Comparison of ENCODE assay signal across 9 cellular contexts in the genomic region with DNA sequence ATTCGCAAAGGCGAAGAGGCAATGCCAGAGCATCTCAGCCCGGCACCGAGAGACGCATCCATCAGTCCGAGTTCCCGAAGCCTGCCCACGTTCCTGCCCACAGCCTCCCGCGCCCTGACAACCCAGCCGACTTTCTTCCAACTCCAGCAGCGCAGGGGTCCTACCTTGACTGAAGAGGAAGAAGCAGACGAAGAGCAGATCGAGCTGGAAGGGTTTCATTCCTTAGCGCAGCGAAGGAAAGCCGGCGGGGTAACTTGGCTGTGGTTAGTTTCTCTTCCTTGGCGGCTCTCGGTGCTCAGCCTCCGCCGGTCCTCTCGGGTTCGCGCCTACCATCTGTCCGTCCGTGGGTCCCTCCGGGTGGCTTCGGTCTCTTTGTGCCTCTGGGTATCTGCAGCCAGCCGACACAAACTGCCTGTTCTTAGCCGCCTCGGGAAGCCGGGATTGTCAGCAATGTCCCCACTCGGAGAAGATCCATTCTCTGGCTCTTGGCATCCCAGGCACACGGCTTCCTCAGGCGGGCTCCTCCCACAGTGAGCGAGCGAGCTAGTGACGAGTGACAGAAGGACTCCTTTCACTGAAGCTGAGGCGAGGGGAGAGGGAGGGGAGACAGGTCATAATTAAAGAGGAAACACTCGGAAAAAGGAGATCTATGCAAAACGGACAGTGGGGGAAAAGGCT. TPM values are rescaled to one million over a fixed set of nuclear protein-coding genes. Genes with fewer than 3 reads are reported as not detected.
DNase-seq lines count a peak whose midpoint lies in the region; ATAC-seq and TF ChIP-seq lines count a peak whose summit lies in the region.
"Had no signal": no experiment of that assay in that cellular context is flagged by ENCODE, and none has a peak within 500 bp of the region (broad histone marks: within the 10 kb centered on the region; RNA-seq: fewer than 3 reads in every experiment).

Gene KIRREL3, minus strand, starts transcription at position 480 of the 678 bp plus-strand sequence.

- no peak for TF ChIP-seq CTCF in AG04450 (IDR thresholded peaks at IDR 0.05; ENCODE audit: low read depth, low read length)
- no peak for TF ChIP-seq CTCF in endodermal cell (conservative IDR thresholded peaks at IDR 0.05)

- 2 to 5% methylated on average over 31 to 42 of the region's 42 CpGs for WGBS in endodermal cell (ENCODE audit: insufficient coverage in 1 of 2, insufficient read length in 1 of 2), 2 experiments

- TF ChIP-seq POLR2A in GM18505 (IDR thresholded peaks at IDR 0.05; ENCODE audit: borderline replicate concordance, extremely low read depth, insufficient read depth, insufficient read length): no peak

- POLR2A ChIA-PET in AG04450 (lab: Yijun Ruan, JAX): interaction anchor here (0.6 to 1.4 kb wide), 2 partner anchors 9 to 1019 kb away, joined by 3 read pairs; no protein-coding TSS in a partner anchor

- no peaks in the 10 kb centered on the region for H3K27me3 ChIP-seq in AG04450 (ENCODE audit: control insufficient read depth, insufficient read depth, low read length)
- H3K27me3 ChIP-seq in endodermal cell (ENCODE audit: control insufficient read depth, insufficient read depth, low read length, poor library complexity, severe bottlenecking): peaks cover 92% of the 10 kb centered on the region
- peaks cover 40 to 68% of the 10 kb centered on the region in 2 donors for H3K27me3 ChIP-seq in muscle layer of colon (ENCODE audit: control insufficient read depth in 1 of 2, insufficient read depth in 2 of 2, low read length in 2 of 2)

- H3K9me3 ChIP-seq in AG04450 (ENCODE audit: control insufficient read depth, insufficient read depth, low read length) (no peaks in the 10 kb centered on the region; the same call in 1 of the 2 replicates), endodermal cell (ENCODE audit: control insufficient read depth, low read length) (no peaks in the 10 kb centered on the region), muscle layer of colon (ENCODE audit: low read length) (no peaks in the 10 kb centered on the region)

- H3K4me1 ChIP-seq in endodermal cell (ENCODE audit: control insufficient read depth, insufficient read depth, low read length) (no peaks in the 10 kb centered on the region), muscle layer of colon (ENCODE audit: insufficient read depth, low read length) (no peaks in the 10 kb centered on the region)

- CTCF ChIA-PET in AG04450 (lab: Charles Lee): interaction anchor here (0.7 to 2.9 kb wide), 4 partner anchors 10 to 520 kb away, joined by 3 to 14 read pairs (median 9); no protein-coding TSS in a partner anchor

- peaks cover 12% of the 10 kb centered on the region for H3K4me1 Mint-ChIP-seq in endodermal cell

- ATAC-seq in GM21737 (IDR thresholded peaks at IDR 0.05; ENCODE audit: unreplicated experiment) (no peak), HG02970 (IDR thresholded peaks at IDR 0.05; ENCODE audit: low FRiP score, unreplicated experiment) (no peak), GM18505 (IDR thresholded peaks at IDR 0.05; ENCODE audit: unreplicated experiment) (no peak), GM18867 (IDR thresholded peaks at IDR 0.05; ENCODE audit: unreplicated experiment) (no peak)

- H3K9ac ChIP-seq in endodermal cell (ENCODE audit: extremely low read depth, low read length, poor library complexity, severe bottlenecking) (no peak within 1 kb of the TSS), muscle layer of colon (ENCODE audit: low read length) (no peak within 1 kb of the TSS)

- no peaks in the 10 kb centered on the region for H3K9me3 Mint-ChIP-seq in endodermal cell

- no peak for DNase-seq in AG04450 (ENCODE audit: low read depth, low spot score)
- peak; percentile 22 for DNase-seq in NCI-H2029 (lab: John Stamatoyannopoulos, UW)
- DNase-seq in endodermal cell: peak; percentile 69
- DNase-seq: activated naive CD4-positive, alpha-beta T cell had no signal

- H3K36me3 Mint-ChIP-seq in endodermal cell (ENCODE audit: low read depth): no peaks in the 10 kb centered on the region

- no peak within 1 kb of the TSS for H3K4me3 Mint-ChIP-seq in endodermal cell

- no peak within 1 kb of the TSS for H3K27ac Mint-ChIP-seq in endodermal cell

- H3K36me3 ChIP-seq in endodermal cell (ENCODE audit: control insufficient read depth, insufficient read depth, low read length) (no peaks in the 10 kb centered on the region), muscle layer of colon (ENCODE audit: insufficient read depth, low read length) (no peaks in the 10 kb centered on the region)

- peaks cover 18% of the 10 kb centered on the region for H3K27me3 Mint-ChIP-seq in endodermal cell (ENCODE audit: insufficient read depth)

- peak within 1 kb of the TSS; percentile 80 for H3K4me3 ChIP-seq in AG04450 (ENCODE audit: low read depth, low read length)
- H3K4me3 ChIP-seq in endodermal cell (ENCODE audit: low read length): peak within 1 kb of the TSS; percentile 76
- H3K4me3 ChIP-seq in muscle layer of colon (ENCODE audit: low read depth in 1 of 2, low read length in 2 of 2): peak within 1 kb of the TSS; percentile 21 to 56

- peak within 1 kb of the TSS; percentile 52 for H3K27ac ChIP-seq in AG04450 (ENCODE audit: low read depth, low read length)
- no peak within 1 kb of the TSS for H3K27ac ChIP-seq in endodermal cell (ENCODE audit: low read depth, low read length)
- no peak within 1 kb of the TSS for H3K27ac ChIP-seq in muscle layer of colon (ENCODE audit: low read depth, low read length)

RNA-seq across cellular contexts. Expression of gene KIRREL3, which starts in this region (rescaled TPM):
- 2.3 and 2.8 TPM in 2 replicates for polyA plus RNA-seq in AG04450 (2011; rRNA removed)
- polyA minus RNA-seq in AG04450 (2011; rRNA and poly(A)+ RNA removed): 4.0 and 6.3 TPM in 2 replicates
- total RNA-seq in endodermal cell: 1 to 10 TPM; 1.1 to 1.4 TPM
- polyA plus RNA-seq in endodermal cell (2013, experiment 1 of 2): 2.8 TPM
- 4.0 TPM for polyA plus RNA-seq in endodermal cell (2013, experiment 2 of 2)
